Comparison of ENCODE assay signal across 28 cellular contexts in genomic region chr18:35889677-35890076, GRCh38.
"Had no signal": no experiment of that assay in that cellular context is flagged by ENCODE, and none has a peak within 500 bp of the region (broad histone marks: within the 10 kb centered on the region; RNA-seq: fewer than 3 reads in every experiment).

No MANE protein-coding gene starts in this region.

- DNase-seq: activated B cell treated with CpG ODN at 0.5 μM for 24 hours; activated CD4-positive, alpha-beta memory T cell treated with anti-CD3 and anti-CD28 coated beads, Interleukin-2, amount 10 ng/mL, durations not matched to agents 7 days and 5 days; activated CD4-positive, alpha-beta T cell treated with anti-CD3 and anti-CD28 coated beads for 1 hour; activated CD4-positive, alpha-beta T cell treated with anti-CD3 and anti-CD28 coated beads for 48 hours; activated effector memory CD4-positive, alpha-beta T cell treated with anti-CD3 and anti-CD28 coated beads, Interleukin-2, amount 50 U/mL, for 16 hours; activated naive CD4-positive, alpha-beta T cell; activated naive CD4-positive, alpha-beta T cell treated with anti-CD3 and anti-CD28 coated beads, Interleukin-2, amount 50 U/mL, for 16 hours; activated naive CD8-positive, alpha-beta T cell treated with anti-CD3 and anti-CD28 coated beads for 36 hours; activated T-cell treated with anti-CD3 and anti-CD28 coated beads, Interleukin-2, amount 50 U/mL, for 1 hour; activated T-cell treated with anti-CD3 and anti-CD28 coated beads, Interleukin-2, amount 50 U/mL, for 72 hours; amniotic stem cell; aorta; Karpas-422; KBM-7; NCI-H1417 treated with DMSO at 0.1 percent for 48 hours; NCI-H187 treated with DMSO at 0.1 percent for 48 hours; NCI-H2081; NCI-H226; NCI-H446 treated with DMSO at 0.1 percent for 48 hours; NCI-H524; NCI-H69; NCI-H82; PC-9; T1000 had no signal

- ATAC-seq: activated T-cell treated with anti-CD3 and anti-CD28 coated beads, Interleukin-2, amount 50 U/mL, for 72 hours; activated T-helper 17 cell treated with anti-CD3 and anti-CD28 coated beads, Interleukin-2, amount 50 U/mL, for 72 hours; Right ventricle myocardium inferior had no signal

- H3K27ac ChIP-seq: PC-9, RWPE1, SK-N-MC had no signal

- H3K4me3 ChIP-seq: PC-9, SK-N-MC had no signal

- H3K4me2 ChIP-seq: PC-9 had no signal

- H2AFZ ChIP-seq: PC-9 had no signal
